In the genomic region with DNA sequence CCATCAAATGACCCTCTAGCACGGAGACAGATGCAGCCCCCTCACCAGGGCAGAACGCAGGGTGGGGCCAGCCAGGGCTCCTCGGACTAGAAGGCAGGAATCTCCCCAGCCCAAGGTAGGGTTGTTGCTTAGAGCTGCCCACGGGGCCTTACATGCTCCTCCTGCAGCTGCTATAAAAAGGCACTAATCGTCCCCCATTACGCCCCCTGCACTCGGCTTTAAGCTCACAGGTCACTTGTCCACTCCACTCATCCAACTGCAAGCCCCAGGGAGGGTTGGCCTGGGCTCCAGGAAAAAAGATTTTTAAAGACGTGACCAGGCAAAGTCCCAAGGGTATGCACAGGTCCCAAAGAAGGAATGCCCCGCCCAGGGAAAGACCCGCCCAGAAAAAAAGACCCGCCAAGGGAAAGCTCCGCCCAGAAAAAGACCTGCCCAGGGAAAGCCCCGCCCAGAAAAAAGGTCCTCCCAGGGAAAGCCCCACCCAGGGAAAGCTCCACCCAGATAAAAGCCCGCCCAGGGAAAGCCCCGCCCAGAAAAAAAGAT, we compare ENCODE assay signal across 2 cellular contexts.
TF ChIP-seq lines count a peak whose summit lies in the region.

No MANE protein-coding gene starts in this region.

TF ChIP-seq in HEK293, 187 proteins besides CTCF, POLR2A, EP300 and RAD21 (continued from another document):
- TF ChIP-seq KLF1 (tag by site-specific recombination; IDR thresholded peaks at IDR 0.05) (peak; percentile 90; the same call in 1 of the 2 replicates), ZFHX2 (tag by site-specific recombination; conservative IDR thresholded peaks at IDR 0.05) (no peak; the same call in 1 of the 2 replicates), OVOL3 (tag by site-specific recombination; IDR thresholded peaks at IDR 0.05) (no peak), BCL11B (tag by site-specific recombination; IDR thresholded peaks at IDR 0.05; ENCODE audit: low read depth) (no peak), KLF9 (tag by site-specific recombination; IDR thresholded peaks at IDR 0.05; ENCODE audit: low read depth) (0 out of 2 replicates have a peak, but pooled peaks have one; percentile 10), ZNF10 (tag by site-specific recombination; IDR thresholded peaks at IDR 0.05) (no peak), ZNF132 (tag by site-specific recombination; IDR thresholded peaks at IDR 0.05; ENCODE audit: borderline replicate concordance) (no peak), ZNF341 (tag by site-specific recombination; IDR thresholded peaks at IDR 0.05; ENCODE audit: low read depth) (peak; percentile 89), ZNF549 (tag by site-specific recombination; IDR thresholded peaks at IDR 0.05) (no peak), FEZF1 (tag by site-specific recombination; IDR thresholded peaks at IDR 0.05) (no peak), ZIC2 (tag by site-specific recombination; IDR thresholded peaks at IDR 0.05) (no peak), ZNF362 (tag by site-specific recombination; IDR thresholded peaks at IDR 0.05) (peak; percentile 97; the same call in 1 of the 2 replicates), BCL11A (tag by site-specific recombination; IDR thresholded peaks at IDR 0.05; ENCODE audit: low read depth) (no peak), ZNF335 (tag by site-specific recombination; conservative IDR thresholded peaks at IDR 0.05) (peak; percentile 59), HOXD13 (CRISPR knock-in tag; IDR thresholded peaks at IDR 0.05; ENCODE audit: borderline replicate concordance) (no peak), IKZF3 (tag by site-specific recombination; IDR thresholded peaks at IDR 0.05) (peak; percentile 83), TRIM28 (IDR thresholded peaks at IDR 0.05; ENCODE audit: borderline replicate concordance, low read length) (no peak), SP2 (tag by site-specific recombination; IDR thresholded peaks at IDR 0.05) (peak; percentile 74; the same call in 1 of the 2 replicates)

TF ChIP-seq in WTC11, 78 proteins besides CTCF, POLR2A, EP300 and RAD21 (continued from another document):
- TF ChIP-seq, protein P1, sequence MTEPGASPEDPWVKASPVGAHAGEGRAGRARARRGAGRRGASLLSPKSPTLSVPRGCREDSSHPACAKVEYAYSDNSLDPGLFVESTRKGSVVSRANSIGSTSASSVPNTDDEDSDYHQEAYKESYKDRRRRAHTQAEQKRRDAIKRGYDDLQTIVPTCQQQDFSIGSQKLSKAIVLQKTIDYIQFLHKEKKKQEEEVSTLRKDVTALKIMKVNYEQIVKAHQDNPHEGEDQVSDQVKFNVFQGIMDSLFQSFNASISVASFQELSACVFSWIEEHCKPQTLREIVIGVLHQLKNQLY (CRISPR knock-in tag; IDR thresholded peaks at IDR 0.05), result no peak
